16 cellular contexts compared by ENCODE assay signal in genomic region chr16:70553175-70553574, GRCh38. TPM values are rescaled to one million over a fixed set of nuclear protein-coding genes. Genes with fewer than 3 reads are reported as not detected.
DNase-seq lines count a peak whose midpoint lies in the region; ATAC-seq and TF ChIP-seq lines count a peak whose summit lies in the region.
"Had no signal": no experiment of that assay in that cellular context is flagged by ENCODE, and none has a peak within 500 bp of the region (broad histone marks: within the 10 kb centered on the region; RNA-seq: fewer than 3 reads in every experiment).

No MANE protein-coding gene starts in this region.

- TF ChIP-seq CTCF in fibroblast of mammary gland (conservative IDR thresholded peaks at IDR 0.05; ENCODE audit: control insufficient read depth, insufficient read depth, low read depth, low read length) (no peak), suprapubic skin (IDR thresholded peaks at IDR 0.05) (no peak)

- peak overlapping the region; percentile 41 for H3K27ac Mint-ChIP-seq in activated naive CD8-positive, alpha-beta T cell treated with anti-CD3 and anti-CD28 coated beads, Interleukin-2, amount 50 U/mL, for 24 hours
- H3K27ac Mint-ChIP-seq: B cell, memory B cell had no signal

- WGBS in suprapubic skin: 59% methylated on average over 2 of the region's 2 CpGs

- H3K36me3 Mint-ChIP-seq in activated naive CD8-positive, alpha-beta T cell treated with anti-CD3 and anti-CD28 coated beads, Interleukin-2, amount 50 U/mL, for 24 hours (ENCODE audit: low read depth): peaks cover 85% of the 10 kb centered on the region

- H3K27ac ChIP-seq in suprapubic skin: peak overlapping the region; percentile 6

- TF ChIP-seq EP300 in suprapubic skin (IDR thresholded peaks at IDR 0.05): no peak

- H3K4me3 ChIP-seq in fibroblast of mammary gland (ENCODE audit: control insufficient read depth, low read depth, low read length): no peak overlapping the region
- H3K4me3 ChIP-seq in suprapubic skin: no peak overlapping the region
- H3K4me3 ChIP-seq: dorsolateral prefrontal cortex had no signal

- peak; percentile 81 for ATAC-seq in activated naive CD8-positive, alpha-beta T cell treated with anti-CD3 and anti-CD28 coated beads, Interleukin-2, amount 50 U/mL, for 24 hours
- no peak for ATAC-seq in HG03521 (IDR thresholded peaks at IDR 0.05; ENCODE audit: unreplicated experiment)

- peaks cover 11% of the 10 kb centered on the region for H3K4me1 Mint-ChIP-seq in activated naive CD8-positive, alpha-beta T cell treated with anti-CD3 and anti-CD28 coated beads, Interleukin-2, amount 50 U/mL, for 24 hours
- H3K4me1 Mint-ChIP-seq: B cell had no signal

- no peak for TF ChIP-seq POLR2A in suprapubic skin (IDR thresholded peaks at IDR 0.05)

- H3K4me3 Mint-ChIP-seq in activated naive CD8-positive, alpha-beta T cell treated with anti-CD3 and anti-CD28 coated beads, Interleukin-2, amount 50 U/mL, for 24 hours: no peak overlapping the region
- H3K4me3 Mint-ChIP-seq: B cell, memory B cell had no signal

- no peaks in the 10 kb centered on the region for H3K9me3 ChIP-seq in suprapubic skin

- DNase-seq in stimulated activated CD4-positive, alpha-beta T cell treated with anti-CD3 and anti-CD28 coated beads, Interleukin-2, amount 100 ng/mL, for 4 hours (ENCODE audit: low read depth): peak; percentile 11
- DNase-seq in stimulated activated CD4-positive, alpha-beta T cell treated with anti-CD3 and anti-CD28 coated beads, Interleukin-1b, Interleukin-23, amount 100 ng/mL, for 48 hours: no peak
- no peak for DNase-seq in activated naive CD8-positive, alpha-beta T cell treated with anti-CD3 and anti-CD28 coated beads, Interleukin-2, amount 50 U/mL, for 24 hours
- DNase-seq in fibroblast of mammary gland (ENCODE audit: low read depth) (peak; percentile 70), suprapubic skin (ENCODE audit: low spot score in 2 of 2) (no peak), NCI-H345 treated with DMSO at 0.1 percent for 48 hours (lab: John Stamatoyannopoulos, UW; ENCODE audit: unreplicated experiment) (no peak), NCI-H510A treated with DMSO at 0.1 percent for 48 hours (lab: John Stamatoyannopoulos, UW) (no peak)
- DNase-seq: dorsolateral prefrontal cortex; GOT3; NCI-H524 treated with DMSO at 0.1 percent for 48 hours; RPMI8226; stimulated activated CD4-positive, alpha-beta T cell treated with anti-CD3 and anti-CD28 coated beads, Interleukin-2, amount 100 ng/mL, for 48 hours; stimulated activated naive CD4-positive, alpha-beta T cell treated with Interleukin-2 at 50 U/mL for 16 hours had no signal

- no peaks in the 10 kb centered on the region for H3K27me3 ChIP-seq in suprapubic skin
- H3K27me3 ChIP-seq: dorsolateral prefrontal cortex had no signal

- peaks cover 81% of the 10 kb centered on the region for H3K36me3 ChIP-seq in suprapubic skin

- peaks cover 10% of the 10 kb centered on the region for H3K4me1 ChIP-seq in suprapubic skin

- H3K9me3 Mint-ChIP-seq in activated naive CD8-positive, alpha-beta T cell treated with anti-CD3 and anti-CD28 coated beads, Interleukin-2, amount 50 U/mL, for 24 hours: no peaks in the 10 kb centered on the region
- H3K9me3 Mint-ChIP-seq: memory B cell had no signal

- no peaks in the 10 kb centered on the region for H3K27me3 Mint-ChIP-seq in activated naive CD8-positive, alpha-beta T cell treated with anti-CD3 and anti-CD28 coated beads, Interleukin-2, amount 50 U/mL, for 24 hours
- H3K27me3 Mint-ChIP-seq: B cell, memory B cell had no signal

RNA-seq across cellular contexts. Expression of gene SF3B3, which starts 29.6 kb away (rescaled TPM):
- total RNA-seq in suprapubic skin: 100 to 1,000 TPM; 122 to 280 (median 174) TPM

RNA-seq across cellular contexts. Expression of gene COG4, which starts 29.8 kb away (rescaled TPM):
- total RNA-seq in suprapubic skin: 10 to 100 TPM; 35.0 to 59.9 (median 48.2) TPM

Comparison
In these comparisons a context has a peak if more than half of its experiments do, and no peak if none do; other contexts are left out.
1. DNase-seq: peak in stimulated activated CD4-positive, alpha-beta T cell treated with anti-CD3 and anti-CD28 coated beads, Interleukin-2, amount 100 ng/mL, for 4 hours (single experiment) and fibroblast of mammary gland (single experiment); none in stimulated activated CD4-positive, alpha-beta T cell treated with anti-CD3 and anti-CD28 coated beads, Interleukin-1b, Interleukin-23, amount 100 ng/mL, for 48 hours (single experiment), activated naive CD8-positive, alpha-beta T cell treated with anti-CD3 and anti-CD28 coated beads, Interleukin-2, amount 50 U/mL, for 24 hours (single experiment), suprapubic skin (0 of 2), NCI-H345 treated with DMSO at 0.1 percent for 48 hours (single experiment) and NCI-H510A treated with DMSO at 0.1 percent for 48 hours (single experiment).